8 cellular contexts compared by ENCODE assay signal in genomic region chr17:44830359-44831269, GRCh38.
A peak's percentile ranks its signal among the peaks of the same experiment; 100 is the strongest.
DNase-seq lines count a peak whose midpoint lies in the region; ATAC-seq and TF ChIP-seq lines count a peak whose summit lies in the region.

No MANE protein-coding gene starts in this region.

- H3K4me1 ChIP-seq in NT2/D1 (ENCODE audit: insufficient read depth, insufficient read length) (peaks cover 13% of the 10 kb centered on the region), iPS-15b (ENCODE audit: control insufficient read depth, insufficient read depth, low read length) (peaks cover 8% of the 10 kb centered on the region)

- H3K4me3 ChIP-seq in NT2/D1 (ENCODE audit: insufficient read length, low read depth) (peak overlapping the region; percentile 84), astrocyte of the cerebellum (ENCODE audit: low read depth, low read length) (peak overlapping the region; percentile 91), iPS-15b (ENCODE audit: low read depth, low read length) (peak overlapping the region; percentile 72), skin epidermis (peak overlapping the region; percentile 39 to 57 (median 48))

- H3K27me3 ChIP-seq in NT2/D1 (ENCODE audit: insufficient read depth, insufficient read length) (no peaks in the 10 kb centered on the region), iPS-15b (ENCODE audit: control insufficient read depth, insufficient read depth, low read length) (no peaks in the 10 kb centered on the region)

- peak overlapping the region in 8 of 21 experiments; percentile 24 to 91 (median 76) for H3K27ac ChIP-seq in skin epidermis

- no peaks in the 10 kb centered on the region for H3K9me3 ChIP-seq in NT2/D1 (ENCODE audit: insufficient read depth, low read length)
- no peaks in the 10 kb centered on the region for H3K9me3 ChIP-seq in iPS-15b (ENCODE audit: control insufficient read depth, insufficient read depth, low read length)

- H3K9ac ChIP-seq in NT2/D1 (ENCODE audit: insufficient read length, low read depth) = peak overlapping the region; percentile 91
- peak overlapping the region; percentile 77 for H3K9ac ChIP-seq in iPS-15b (ENCODE audit: low read depth, low read length)

- peak; percentile 53 for DNase-seq in ELF-1 (ENCODE audit: low read depth, low spot score)
- peak; percentile 84 for DNase-seq in NT2/D1 (ENCODE audit: low read depth, low spot score)
- no peak for DNase-seq in astrocyte of the cerebellum (ENCODE audit: low read depth)
- no peak for DNase-seq in SIG-M5 treated with dmso at 0.1 percent for 504 hours (lab: John Stamatoyannopoulos, UW; ENCODE audit: unreplicated experiment)
- DNase-seq in GM19240 (ENCODE audit: insufficient read length, low spot score) = no peak

- H3K36me3 ChIP-seq in NT2/D1 (ENCODE audit: insufficient read depth, insufficient read length, low read length) (no peaks in the 10 kb centered on the region), iPS-15b (ENCODE audit: control insufficient read depth, insufficient read depth, low read length) (no peaks in the 10 kb centered on the region)

- no peak for TF ChIP-seq CTCF in astrocyte of the cerebellum (IDR thresholded peaks at IDR 0.05; ENCODE audit: low read depth, low read length, missing control alignments)

- in situ Hi-C loops in astrocyte of the cerebellum (cut with HindIII; ENCODE audit: low sequenced_read_pairs) = no loop called here

- no peak for ATAC-seq in HG03196 (IDR thresholded peaks at IDR 0.05; ENCODE audit: unreplicated experiment)

Comparison
In these comparisons a context has a peak if more than half of its experiments do, and no peak if none do; other contexts are left out.
1. DNase-seq: peak in ELF-1 (single experiment) and NT2/D1 (single experiment); none in astrocyte of the cerebellum (single experiment), SIG-M5 treated with dmso at 0.1 percent for 504 hours (single experiment) and GM19240 (single experiment).
2. Peak in every context shown above with its lines, with median percentiles within 50 percentile points of each other: H3K4me3 ChIP-seq.